25 cellular contexts compared by ENCODE assay signal in the genomic region with DNA sequence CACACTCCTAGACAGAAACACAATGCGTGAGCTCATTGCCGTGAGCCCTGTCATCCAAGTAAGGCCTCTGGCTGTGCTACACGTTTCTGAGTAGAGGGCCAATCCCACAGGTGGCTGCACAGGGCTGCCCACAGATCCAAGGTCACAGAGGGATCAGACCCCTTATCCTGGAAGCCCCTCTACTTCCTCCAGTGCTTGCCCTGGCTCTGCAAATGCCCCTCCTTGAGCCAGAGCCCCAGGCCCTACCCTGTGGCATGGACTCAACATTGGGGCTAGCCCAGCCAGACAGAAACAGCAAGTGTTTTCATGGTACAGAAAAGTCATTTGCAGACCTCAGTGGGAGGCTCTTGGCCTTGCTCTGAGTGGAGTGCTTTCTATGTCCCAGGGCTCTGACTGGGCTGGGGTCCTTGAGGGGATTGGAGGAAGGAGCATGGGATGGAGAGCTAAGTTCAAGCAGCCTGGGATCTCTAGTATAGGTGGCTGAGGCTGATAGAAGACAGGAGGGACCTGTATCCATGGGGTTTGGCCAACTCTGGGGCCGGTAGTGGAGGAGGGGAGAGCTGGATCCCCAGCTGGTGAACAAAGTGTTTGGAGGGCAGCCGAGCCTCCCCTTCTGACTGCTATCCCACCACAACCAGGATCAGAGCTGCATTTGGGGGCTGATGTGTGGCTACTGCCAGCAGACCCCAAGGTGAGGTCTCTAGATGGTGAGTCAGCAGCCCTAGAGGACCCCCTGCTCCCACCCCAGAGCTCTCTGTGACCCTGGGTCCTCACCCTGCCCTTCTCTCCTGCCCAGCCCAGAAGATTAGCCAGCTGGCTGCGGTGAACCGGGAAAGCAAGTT. TPM values are rescaled to one million over a fixed set of nuclear protein-coding genes. Genes with fewer than 3 reads are reported as not detected.
A peak's percentile ranks its signal among the peaks of the same experiment; 100 is the strongest.
DNase-seq lines count a peak whose midpoint lies in the region; ATAC-seq, FAIRE-seq and TF ChIP-seq lines count a peak whose summit lies in the region.
"Had no signal": no experiment of that assay in that cellular context is flagged by ENCODE, and none has a peak within 500 bp of the region (broad histone marks: within the 10 kb centered on the region; RNA-seq: fewer than 3 reads in every experiment).

No MANE protein-coding gene starts in this region.

- H3K36me3 ChIP-seq in adipocyte (ENCODE audit: control insufficient read depth, insufficient read depth, low read length, severe bottlenecking) (peaks cover 4% of the 10 kb centered on the region), mesenchymal stem cell (ENCODE audit: control insufficient read depth in 1 of 2, insufficient read depth in 2 of 2, low read depth in 1 of 2, low read length in 2 of 2) (peaks cover 23 to 50% of the 10 kb centered on the region in 2 experiments), stomach (peaks cover 0 to 41% (median 37%) of the 10 kb centered on the region in 4 donors)
- H3K36me3 ChIP-seq: neural progenitor cell had no signal

- TF ChIP-seq POLR2A in stomach (IDR thresholded peaks at IDR 0.05) = no peak

- no peak overlapping the region for H2AFZ ChIP-seq in mesenchymal stem cell (ENCODE audit: low read depth, low read length)
- H2AFZ ChIP-seq: neural progenitor cell had no signal

- TF ChIP-seq EP300 in stomach (IDR thresholded peaks at IDR 0.05) = no peak

- no peak overlapping the region for H2AK5ac ChIP-seq in mesenchymal stem cell (ENCODE audit: low read length, severe bottlenecking)

- DNase-seq in AG08396 (ENCODE audit: low spot score) = peak; percentile 5
- DNase-seq in adipocyte (ENCODE audit: low read depth) = no peak
- no peak for DNase-seq in mesenchymal stem cell
- no peak for DNase-seq in stomach
- DNase-seq in activated naive CD4-positive, alpha-beta T cell treated with Interleukin-2 at 50 U/mL for 16 hours = no peak
- no peak for DNase-seq in HuH-7.5 (ENCODE audit: low spot score)
- DNase-seq in urothelium cell line (ENCODE audit: low spot score) = no peak
- DNase-seq: activated naive CD4-positive, alpha-beta T cell treated with anti-CD3 and anti-CD28 coated beads for 36 hours; CD4-positive, alpha-beta T cell; hypothalamus; Kasumi-1; midbrain; NCI-H1092; NK-92 treated with Interleukin-12 subunit alpha and Interleukin-12 subunit beta, amount 100 ng/mL, for 24 hours; retina; RPMI8226 had no signal

- no peak overlapping the region for H3K18ac ChIP-seq in mesenchymal stem cell (ENCODE audit: low read depth in 1 of 2, low read length in 2 of 2)

- H3K9me3 ChIP-seq in adipocyte (ENCODE audit: control insufficient read depth, low read length) (no peaks in the 10 kb centered on the region), mesenchymal stem cell (ENCODE audit: control insufficient read depth, low read length) (no peaks in the 10 kb centered on the region), stomach (no peaks in the 10 kb centered on the region)

- H3K79me1 ChIP-seq in mesenchymal stem cell (replicated peaks; ENCODE audit: low read length, poor library complexity, severe bottlenecking) = peaks cover 4% of the 10 kb centered on the region

- TF ChIP-seq CTCF in stomach (IDR thresholded peaks at IDR 0.05) = no peak

- 89% methylated on average over 6 of the region's 7 CpGs for WGBS in mesenchymal stem cell
- WGBS in stomach, 5 donors = 65 to 84% (median 84%) methylated on average over 4 to 7 of the region's 7 CpGs

- H3K4me3 ChIP-seq in adipocyte (ENCODE audit: low read length) = no peak overlapping the region
- no peak overlapping the region for H3K4me3 ChIP-seq in mesenchymal stem cell (ENCODE audit: insufficient read depth in 1 of 2, low read depth in 1 of 2, low read length in 2 of 2)
- H3K4me3 ChIP-seq in stomach = no peak overlapping the region
- H3K4me3 ChIP-seq: coronary artery, neural progenitor cell had no signal

- no peak overlapping the region for H4K91ac ChIP-seq in mesenchymal stem cell (ENCODE audit: low read length)

- H2BK12ac ChIP-seq in mesenchymal stem cell (ENCODE audit: low read length in 2 of 2) = no peak overlapping the region

- peak overlapping the region; percentile 34 for H3K9ac ChIP-seq in adipocyte (ENCODE audit: low read length)
- peak overlapping the region; percentile 18 for H3K9ac ChIP-seq in mesenchymal stem cell (ENCODE audit: low read length)
- H3K9ac ChIP-seq: neural progenitor cell had no signal

- no peak overlapping the region for H2BK5ac ChIP-seq in mesenchymal stem cell (ENCODE audit: low read depth, low read length, poor library complexity, severe bottlenecking)

- H3K27ac ChIP-seq in mesenchymal stem cell (ENCODE audit: low read length, poor library complexity, severe bottlenecking) = no peak overlapping the region
- peak overlapping the region; percentile 0 to 70 (median 58) for H3K27ac ChIP-seq in stomach
- H3K27ac ChIP-seq: neural progenitor cell had no signal

- H3K27me3 ChIP-seq in adipocyte (replicated peaks; ENCODE audit: control insufficient read depth, insufficient read depth, low read length) (no peaks in the 10 kb centered on the region), mesenchymal stem cell (ENCODE audit: control insufficient read depth in 1 of 2, insufficient read depth in 1 of 2, low read length in 2 of 2) (no peaks in the 10 kb centered on the region), stomach (no peaks in the 10 kb centered on the region)
- H3K27me3 ChIP-seq: neural progenitor cell had no signal

- H3K23ac ChIP-seq in mesenchymal stem cell (ENCODE audit: low read length in 2 of 2) = no peak overlapping the region

- no peak for ATAC-seq in HG02884 (IDR thresholded peaks at IDR 0.05; ENCODE audit: unreplicated experiment)

- peaks cover 37% of the 10 kb centered on the region for H3K4me1 ChIP-seq in adipocyte (ENCODE audit: control insufficient read depth, insufficient read depth, low read length)
- H3K4me1 ChIP-seq in mesenchymal stem cell (ENCODE audit: control insufficient read depth, insufficient read depth, low read depth, low read length) = peaks cover 33% of the 10 kb centered on the region
- H3K4me1 ChIP-seq in stomach = peaks cover 26 to 40% (median 40%) of the 10 kb centered on the region in 4 donors

- no peak overlapping the region for H3K14ac ChIP-seq in mesenchymal stem cell (ENCODE audit: low read length in 2 of 2)

- no peak overlapping the region for H3K4me2 ChIP-seq in mesenchymal stem cell (ENCODE audit: low read length, poor library complexity, severe bottlenecking)
- H3K4me2 ChIP-seq: neural progenitor cell had no signal

- no peak for FAIRE-seq in urothelium cell line (lab: Jason Lieb, UNC)
- FAIRE-seq: H1 had no signal

- intact Hi-C loops in stomach (cut with DNase I; ENCODE audit: low total_unique reads) = no loop called here

- no peak overlapping the region for H3K4ac ChIP-seq in mesenchymal stem cell (ENCODE audit: low read depth in 1 of 2, low read length in 2 of 2)

- no peak overlapping the region for H2BK15ac ChIP-seq in mesenchymal stem cell (ENCODE audit: low read depth, poor library complexity, severe bottlenecking)

- H4K8ac ChIP-seq in mesenchymal stem cell (ENCODE audit: low read length) = no peak overlapping the region

- no peak overlapping the region for H2BK120ac ChIP-seq in mesenchymal stem cell (ENCODE audit: low read depth, low read length)

RNA-seq across cellular contexts. Expression of a gene that starts 38.7 kb away (rescaled TPM):
- not detected for polyA plus RNA-seq in mesenchymal stem cell (2013, experiment 1 of 2)
- 0.03 TPM for polyA plus RNA-seq in mesenchymal stem cell (2013, experiment 2 of 2)
- 1 to 10 TPM in 1 of 5 donors, not detected in 4; 1.1 TPM for total RNA-seq in stomach
- not detected for polyA plus RNA-seq in stomach
- total RNA-seq: fibroblast of villous mesenchyme, HT1080, kidney epithelial cell, NCI-H460 had no signal
- polyA plus RNA-seq: AG04450 had no signal

RNA-seq across cellular contexts. Expression of a gene that starts 49.1 kb away (rescaled TPM):
- polyA plus RNA-seq in mesenchymal stem cell (2013, experiment 1 of 2) = 49.0 TPM
- 51.3 TPM for polyA plus RNA-seq in mesenchymal stem cell (2013, experiment 2 of 2)
- total RNA-seq in stomach = 100 to 1,000 TPM in 2 of 5 donors, 10 to 100 TPM in 3; 27.7 to 170 (median 65.9) TPM
- 10 to 100 TPM; 16.0 to 25.8 (median 21.9) TPM for polyA plus RNA-seq in stomach

RNA-seq across cellular contexts. Expression of a gene that starts 51.6 kb away (rescaled TPM):
- 7.8 TPM for polyA plus RNA-seq in mesenchymal stem cell (2013, experiment 1 of 2)
- polyA plus RNA-seq in mesenchymal stem cell (2013, experiment 2 of 2) = 8.5 TPM
- total RNA-seq in stomach = 10 to 100 TPM in 2 of 5 donors, 1 to 10 TPM in 3; 5.3 to 26.4 (median 9.8) TPM
- 10 to 100 TPM in 1 of 3 donors, 1 to 10 TPM in 2; 8.0 to 13.3 (median 9.6) TPM for polyA plus RNA-seq in stomach
